8 cellular contexts compared by ENCODE assay signal in genomic region chr18:63317982-63318881, GRCh38. TPM values are rescaled to one million over a fixed set of nuclear protein-coding genes. Genes with fewer than 3 reads are reported as not detected.
DNase-seq lines count a peak whose midpoint lies in the region; ATAC-seq and TF ChIP-seq lines count a peak whose summit lies in the region.

No MANE protein-coding gene starts in this region.

- H4K20me1 ChIP-seq in SU-DHL-6 (ENCODE audit: low read depth, low read length): peaks cover 22% of the 10 kb centered on the region; the same call in 1 of the 2 replicates

- DNase-seq in DMS79 treated with DMSO at 0.1 percent for 48 hours (lab: John Stamatoyannopoulos, UW) (peak; percentile 85), KG1 (lab: John Stamatoyannopoulos, UW) (peak; percentile 32), anterior cingulate cortex (lab: John Stamatoyannopoulos, UW) (peak in 51 of 58 donors; percentile 11 to 77 (median 59)), spleen (peak; percentile 96), omental fat pad (ENCODE audit: low spot score) (no peak)

- intact Hi-C loops in spleen (cut with DNase I; ENCODE audit: low total_unique reads): loop anchor here (10.0 kb wide), 1 partner anchor 83 kb away; no protein-coding TSS in a partner anchor

- H3K79me2 ChIP-seq in SU-DHL-6 (ENCODE audit: insufficient read depth, low read length): peaks cover 64% of the 10 kb centered on the region

- H3K36me3 ChIP-seq in SU-DHL-6 (ENCODE audit: low read length): peaks cover 42% of the 10 kb centered on the region
- no peaks in the 10 kb centered on the region for H3K36me3 ChIP-seq in iPS-15b (ENCODE audit: control insufficient read depth, insufficient read depth, low read length)
- no peaks in the 10 kb centered on the region for H3K36me3 ChIP-seq in spleen

- peak overlapping the region; percentile 85 for H3K4me3 ChIP-seq in SU-DHL-6 (ENCODE audit: insufficient read depth, low read length, poor library complexity, severe bottlenecking)
- H3K4me3 ChIP-seq in iPS-15b (ENCODE audit: low read depth, low read length): peak overlapping the region; percentile 66
- H3K4me3 ChIP-seq in spleen: peak overlapping the region; percentile 70 to 94 (median 80)

- WGBS in spleen, 5 donors: 4 to 12% (median 4%) methylated on average over 21 to 65 of the region's 65 CpGs

- H3K4me1 ChIP-seq in iPS-15b (ENCODE audit: control insufficient read depth, insufficient read depth, low read length) (peaks cover 4% of the 10 kb centered on the region), spleen (peaks cover 43 to 89% (median 77%) of the 10 kb centered on the region in 6 donors)

- TF ChIP-seq POLR2A in spleen (IDR thresholded peaks at IDR 0.05): no peak

- H3K9ac ChIP-seq in SU-DHL-6 (ENCODE audit: low read length) (peak overlapping the region; percentile 83), iPS-15b (ENCODE audit: low read depth, low read length) (no peak overlapping the region)

- TF ChIP-seq CTCF in SU-DHL-6 (IDR thresholded peaks at IDR 0.05; ENCODE audit: insufficient read depth, low read length, poor library complexity, severe bottlenecking) (peak; percentile 35), spleen (IDR thresholded peaks at IDR 0.05 in 8 of 11, conservative IDR thresholded peaks at IDR 0.05 in 3 of 11) (peak; percentile 58 to 94 (median 85)), omental fat pad (IDR thresholded peaks at IDR 0.05) (peak in 1 of 3 donors; percentile 31)

- ATAC-seq in GM21367 (IDR thresholded peaks at IDR 0.05; ENCODE audit: unreplicated experiment): peak; percentile 26
- ATAC-seq in omental fat pad (ENCODE audit: low FRiP score): no peak

- peaks cover 33% of the 10 kb centered on the region for H3F3A ChIP-seq in SU-DHL-6 (ENCODE audit: insufficient read depth)

- H3K9me3 ChIP-seq in SU-DHL-6 (ENCODE audit: insufficient read depth, low read length): no peaks in the 10 kb centered on the region
- no peaks in the 10 kb centered on the region for H3K9me3 ChIP-seq in iPS-15b (ENCODE audit: control insufficient read depth, insufficient read depth, low read length)
- no peaks in the 10 kb centered on the region for H3K9me3 ChIP-seq in spleen

- H3K27ac ChIP-seq in SU-DHL-6 (ENCODE audit: low read depth, low read length) (peak overlapping the region; percentile 91), spleen (peak overlapping the region; percentile 85 to 97 (median 92))

- no peaks in the 10 kb centered on the region for H3K9me2 ChIP-seq in SU-DHL-6 (replicated peaks; ENCODE audit: insufficient read depth, low read length)

- H3K27me3 ChIP-seq in SU-DHL-6 (ENCODE audit: low read length): no peaks in the 10 kb centered on the region
- peaks cover 39% of the 10 kb centered on the region for H3K27me3 ChIP-seq in iPS-15b (ENCODE audit: control insufficient read depth, insufficient read depth, low read length)
- peaks cover 0 to 4% (median 0%) of the 10 kb centered on the region in 7 donors for H3K27me3 ChIP-seq in spleen (replicated peaks in 1 of 7)

- H3K4me2 ChIP-seq in SU-DHL-6 (ENCODE audit: low read depth, low read length, poor library complexity, severe bottlenecking): peak overlapping the region; percentile 86

- H2AFZ ChIP-seq in SU-DHL-6 (ENCODE audit: low read depth, low read length, severe bottlenecking): no peak overlapping the region

RNA-seq across cellular contexts. Expression of gene BCL2, which starts 1.3 kb away (rescaled TPM):
- 100 to 1,000 TPM in 1 of 7 donors, 10 to 100 TPM in 6; 65.7 to 112 (median 83.2) TPM for total RNA-seq in spleen
- polyA plus RNA-seq in spleen: 10 to 100 TPM in 2 of 3 donors, 1 to 10 TPM in 1; 9.6 to 18.0 (median 15.0) TPM
- total RNA-seq in omental fat pad: 10 to 100 TPM; 18.4 to 84.5 (median 30.2) TPM

RNA-seq across cellular contexts. Expression of gene KDSR, which starts 48.8 kb away (rescaled TPM):
- total RNA-seq in spleen: 10 to 100 TPM; 31.1 to 42.2 (median 33.3) TPM
- 10 to 100 TPM in 1 of 3 donors, 1 to 10 TPM in 2; 5.7 to 10.2 (median 8.9) TPM for polyA plus RNA-seq in spleen
- total RNA-seq in omental fat pad: 10 to 100 TPM; 32.3 to 56.7 (median 42.6) TPM
